ENCODE assay signal across 18 cellular contexts in the genomic region with DNA sequence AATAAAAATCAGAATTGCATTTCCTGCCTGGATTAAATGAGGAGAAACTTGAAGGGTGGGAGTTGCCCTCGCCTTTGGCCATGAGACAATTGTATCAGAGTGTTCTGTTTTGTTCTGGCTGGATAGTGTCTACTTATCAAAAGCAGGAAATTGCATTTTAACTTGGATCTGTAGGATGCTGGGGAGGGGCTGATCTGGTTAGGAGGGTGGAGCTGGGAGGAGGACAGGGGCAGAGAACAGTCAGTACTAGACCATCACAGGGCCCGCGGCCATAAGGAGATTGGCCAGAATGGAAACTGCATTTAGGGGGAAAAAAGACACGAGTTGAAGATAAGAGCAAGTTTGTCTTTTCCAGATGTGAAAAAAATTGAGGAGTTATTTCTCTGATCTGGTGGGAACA.
DNase-seq lines count a peak whose midpoint lies in the region; ATAC-seq and TF ChIP-seq lines count a peak whose summit lies in the region.
"Had no signal": no experiment of that assay in that cellular context is flagged by ENCODE, and none has a peak within 500 bp of the region (broad histone marks: within the 10 kb centered on the region; RNA-seq: fewer than 3 reads in every experiment).

No MANE protein-coding gene starts in this region.

- no peak overlapping the region for H3K27ac Mint-ChIP-seq in stimulated activated effector memory CD8-positive, alpha-beta T cell treated with anti-CD3 and anti-CD28 coated beads, Interleukin-12 subunit alpha, Interleukin-12 subunit beta, amount 100 ng/mL, for 72 hours

- no peak overlapping the region for H3K4me3 Mint-ChIP-seq in stimulated activated effector memory CD8-positive, alpha-beta T cell treated with anti-CD3 and anti-CD28 coated beads, Interleukin-12 subunit alpha, Interleukin-12 subunit beta, amount 100 ng/mL, for 72 hours
- H3K4me3 Mint-ChIP-seq: IgD-negative memory B cell had no signal

- H3K4me3 ChIP-seq in right lobe of liver (no peak overlapping the region), upper lobe of left lung (no peak overlapping the region)
- H3K4me3 ChIP-seq: BLaER1 treated with 17β-estradiol and CSF1 and Interleukin-3, amounts not matched to agents 10 nM and 100 nM; Peyer's patch had no signal

- H3K36me3 Mint-ChIP-seq in stimulated activated effector memory CD8-positive, alpha-beta T cell treated with anti-CD3 and anti-CD28 coated beads, Interleukin-12 subunit alpha, Interleukin-12 subunit beta, amount 100 ng/mL, for 72 hours: no peaks in the 10 kb centered on the region

- TF ChIP-seq CTCF in right lobe of liver (IDR thresholded peaks at IDR 0.05) (no peak), upper lobe of left lung (IDR thresholded peaks at IDR 0.05) (no peak), GM13976 (IDR thresholded peaks at IDR 0.05; ENCODE audit: borderline replicate concordance, control extremely low read depth, extremely low read depth, insufficient read depth, missing control alignments) (no peak)

- peak; percentile 72 for ATAC-seq in Right ventricle myocardium superior (ENCODE audit: poor library complexity)
- ATAC-seq in right lobe of liver: peak; percentile 59 to 85 (median 68)
- ATAC-seq in upper lobe of left lung (ENCODE audit: low FRiP score in 2 of 2): peak; percentile 70 to 73
- ATAC-seq in stimulated activated effector memory CD8-positive, alpha-beta T cell treated with anti-CD3 and anti-CD28 coated beads, Interleukin-12 subunit alpha, Interleukin-12 subunit beta, amount 100 ng/mL, for 72 hours: no peak
- no peak for ATAC-seq in GM21529 (IDR thresholded peaks at IDR 0.05; ENCODE audit: unreplicated experiment)

- no peaks in the 10 kb centered on the region for H3K4me1 Mint-ChIP-seq in stimulated activated effector memory CD8-positive, alpha-beta T cell treated with anti-CD3 and anti-CD28 coated beads, Interleukin-12 subunit alpha, Interleukin-12 subunit beta, amount 100 ng/mL, for 72 hours

- TF ChIP-seq EP300 in upper lobe of left lung (IDR thresholded peaks at IDR 0.05): peak in 1 of 4 donors; percentile 20

- H3K27ac ChIP-seq in right lobe of liver (no peak overlapping the region), upper lobe of left lung (peak overlapping the region in 3 of 4 donors; percentile 36 to 73 (median 66))
- H3K27ac ChIP-seq: 22Rv1; BLaER1 treated with 17β-estradiol and CSF1 and Interleukin-3, amounts not matched to agents 10 nM and 100 nM; Peyer's patch had no signal

- in situ Hi-C loops in GM13976 (cut with MboI; ENCODE audit: low sequenced_read_pairs, unreplicated experiment): no loop called here

- H3K27me3 ChIP-seq in right lobe of liver (no peaks in the 10 kb centered on the region), upper lobe of left lung (no peaks in the 10 kb centered on the region)
- H3K27me3 ChIP-seq: BLaER1 treated with 17β-estradiol and CSF1 and Interleukin-3, amounts not matched to agents 10 nM and 100 nM; Peyer's patch had no signal

- peaks cover 14% of the 10 kb centered on the region for H3K9me3 Mint-ChIP-seq in stimulated activated effector memory CD8-positive, alpha-beta T cell treated with anti-CD3 and anti-CD28 coated beads, Interleukin-12 subunit alpha, Interleukin-12 subunit beta, amount 100 ng/mL, for 72 hours

- TF ChIP-seq POLR2A in right lobe of liver (IDR thresholded peaks at IDR 0.05): no peak
- no peak for TF ChIP-seq POLR2A in upper lobe of left lung (IDR thresholded peaks at IDR 0.05)

- intact Hi-C loops in Right ventricle myocardium superior (cut with DNase I): no loop called here
- intact Hi-C loops in right lobe of liver (cut with DNase I): no loop called here

- H3K4me1 ChIP-seq in right lobe of liver (no peaks in the 10 kb centered on the region), upper lobe of left lung (peaks cover 5 to 12% (median 7%) of the 10 kb centered on the region in 4 donors)
- H3K4me1 ChIP-seq: Peyer's patch had no signal

- DNase-seq in NCI-H345 (lab: John Stamatoyannopoulos, UW) (peak; percentile 2), NCI-H345 treated with DMSO at 0.1 percent for 48 hours (lab: John Stamatoyannopoulos, UW; ENCODE audit: unreplicated experiment) (no peak), Right ventricle myocardium superior (peak; percentile 70), right lobe of liver (no peak), upper lobe of left lung (peak in 1 of 2 donors; percentile 24), GM13976 (ENCODE audit: low spot score) (no peak)
- no peak for DNase-seq in stimulated activated effector memory CD8-positive, alpha-beta T cell treated with anti-CD3 and anti-CD28 coated beads, Interleukin-12 subunit alpha, Interleukin-12 subunit beta, amount 100 ng/mL, for 72 hours (ENCODE audit: low spot score in 2 of 2)
- DNase-seq: GF-D8, HCEC 1CT, NCI-H2107, NCI-H446 treated with DMSO at 0.1 percent for 48 hours, NCI-H774, Peyer's patch, SHP77 treated with DMSO at 0.1 percent for 48 hours had no signal

- WGBS in right lobe of liver (ENCODE audit: insufficient coverage, low coverage, low lambda C conversion rate, missing lambda C conversion rate): 46% methylated on average over 4 of the region's 4 CpGs
- WGBS in upper lobe of left lung, 2 donors: 54 to 56% methylated on average over 4 of the region's 4 CpGs

- H3K9me3 ChIP-seq in right lobe of liver: no peaks in the 10 kb centered on the region
- no peaks in the 10 kb centered on the region for H3K9me3 ChIP-seq in upper lobe of left lung
- H3K9me3 ChIP-seq: Peyer's patch had no signal

- H3K36me3 ChIP-seq in right lobe of liver (no peaks in the 10 kb centered on the region), upper lobe of left lung (no peaks in the 10 kb centered on the region)
- H3K36me3 ChIP-seq: BLaER1 treated with 17β-estradiol and CSF1 and Interleukin-3, amounts not matched to agents 10 nM and 100 nM; Peyer's patch had no signal

Comparison
In these comparisons a context has a peak if more than half of its experiments do, and no peak if none do; other contexts are left out.
1. DNase-seq: peak in NCI-H345 (single experiment) and Right ventricle myocardium superior (single experiment); none in NCI-H345 treated with DMSO at 0.1 percent for 48 hours (single experiment), right lobe of liver (0 of 3), stimulated activated effector memory CD8-positive, alpha-beta T cell treated with anti-CD3 and anti-CD28 coated beads, Interleukin-12 subunit alpha, Interleukin-12 subunit beta, amount 100 ng/mL, for 72 hours (0 of 2) and GM13976 (single experiment).
2. ATAC-seq: peak in Right ventricle myocardium superior (single experiment), right lobe of liver (4 of 4) and upper lobe of left lung (2 of 2); none in stimulated activated effector memory CD8-positive, alpha-beta T cell treated with anti-CD3 and anti-CD28 coated beads, Interleukin-12 subunit alpha, Interleukin-12 subunit beta, amount 100 ng/mL, for 72 hours (single experiment) and GM21529 (single experiment).
3. H3K27ac ChIP-seq: peak in upper lobe of left lung (3 of 4); none in right lobe of liver (0 of 3).